ENCODE assay signal across 8 cellular contexts in the genomic region with DNA sequence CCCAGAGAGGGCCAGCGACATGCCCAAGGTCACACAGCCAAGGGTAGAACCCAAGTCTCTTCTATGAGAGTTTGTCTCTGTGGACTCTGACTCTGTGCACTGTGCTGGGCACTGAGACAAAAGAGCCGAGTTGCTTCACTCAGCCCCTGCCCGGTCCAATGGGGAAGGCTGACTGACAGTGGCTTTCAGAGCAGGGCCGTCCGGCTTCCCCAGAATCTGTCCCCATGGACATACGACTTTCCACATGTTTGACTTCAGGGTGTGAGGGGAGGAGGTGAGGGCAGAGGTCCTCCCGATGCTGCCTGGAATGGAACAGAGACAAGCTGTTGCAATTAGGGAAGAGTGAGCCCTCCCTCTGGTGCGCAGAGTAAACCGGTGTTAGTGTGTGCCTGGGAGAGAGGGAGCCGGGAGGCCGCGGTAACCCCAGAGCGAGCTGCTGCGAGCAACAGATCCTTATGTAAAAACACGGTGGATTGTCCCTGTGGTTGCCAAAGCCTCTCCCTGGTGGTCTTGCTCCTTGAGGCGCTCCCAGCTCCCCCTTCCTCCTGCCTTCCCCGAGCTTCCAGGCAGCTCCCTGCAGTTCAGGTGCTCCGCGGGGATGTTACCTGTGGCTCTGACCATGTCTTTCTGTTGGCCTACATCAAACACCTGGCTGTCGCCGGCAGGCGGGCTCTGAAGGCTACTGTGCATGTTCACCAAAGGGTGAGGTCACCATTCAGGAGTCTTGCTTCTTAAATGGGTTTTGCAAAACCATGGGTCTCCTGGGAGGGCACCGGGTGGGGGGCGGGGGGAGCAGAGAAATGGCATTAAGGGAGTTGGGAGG. TPM values are rescaled to one million over a fixed set of nuclear protein-coding genes. Genes with fewer than 3 reads are reported as not detected.
A peak's percentile ranks its signal among the peaks of the same experiment; 100 is the strongest.
DNase-seq lines count a peak whose midpoint lies in the region; ATAC-seq and TF ChIP-seq lines count a peak whose summit lies in the region.

No MANE protein-coding gene starts in this region.

- no peak for TF ChIP-seq CTCF in CD14-positive monocyte (IDR thresholded peaks at IDR 0.05)
- TF ChIP-seq CTCF in mucosa of descending colon (IDR thresholded peaks at IDR 0.05), result no peak

- H3K4me3 Mint-ChIP-seq in CD14-positive monocyte, result peak overlapping the region; percentile 100
- H3K4me3 Mint-ChIP-seq in effector memory CD8-positive, alpha-beta T cell, result peak overlapping the region; percentile 57 to 79

- DNase-seq in CD14-positive monocyte (ENCODE audit: low spot score) (no peak), NCI-H1417 treated with DMSO at 0.1 percent for 48 hours (lab: John Stamatoyannopoulos, UW) (peak; percentile 12), mucosa of descending colon (peak in 2 of 3 donors; percentile 19 to 45), putamen (ENCODE audit: low spot score) (no peak), NCI-H82 treated with DMSO at 0.1 percent for 48 hours (lab: John Stamatoyannopoulos, UW; ENCODE audit: unreplicated experiment) (no peak)
- DNase-seq in effector memory CD8-positive, alpha-beta T cell, result no peak

- peaks cover 47 to 59% of the 10 kb centered on the region in 2 donors for H3K36me3 Mint-ChIP-seq in CD14-positive monocyte
- no peaks in the 10 kb centered on the region for H3K36me3 Mint-ChIP-seq in effector memory CD8-positive, alpha-beta T cell (ENCODE audit: insufficient read depth)

- peak overlapping the region; percentile 90 to 99 (median 93) for H3K27ac Mint-ChIP-seq in CD14-positive monocyte
- no peak overlapping the region for H3K27ac Mint-ChIP-seq in effector memory CD8-positive, alpha-beta T cell

- no peaks in the 10 kb centered on the region for H3K9me3 Mint-ChIP-seq in CD14-positive monocyte
- H3K9me3 Mint-ChIP-seq in effector memory CD8-positive, alpha-beta T cell, result no peaks in the 10 kb centered on the region

- H3K4me3 ChIP-seq in mucosa of descending colon, result peak overlapping the region; percentile 14

- H3K27me3 Mint-ChIP-seq in CD14-positive monocyte (ENCODE audit: low read depth in 3 of 3), result peaks cover 0 to 2% (median 1%) of the 10 kb centered on the region in 3 donors
- peaks cover 62 to 90% of the 10 kb centered on the region in 2 donors for H3K27me3 Mint-ChIP-seq in effector memory CD8-positive, alpha-beta T cell

- H3K4me1 ChIP-seq in mucosa of descending colon (ENCODE audit: low read depth), result peaks cover 3% of the 10 kb centered on the region

- H3K9me3 ChIP-seq in mucosa of descending colon, result no peaks in the 10 kb centered on the region

- peaks cover 69% of the 10 kb centered on the region for H3K4me1 Mint-ChIP-seq in CD14-positive monocyte
- H3K4me1 Mint-ChIP-seq in effector memory CD8-positive, alpha-beta T cell (ENCODE audit: low read depth in 2 of 2), result peaks cover 0 to 2% of the 10 kb centered on the region in 2 donors

- intact Hi-C loops in CD14-positive monocyte (cut with micrococcal nuclease), result loop anchor here (1.0 to 10.0 kb wide), 6 partner anchors 49 to 206 kb away; partner anchors contain the start of gene STK35 (in 1 of the 2)
- intact Hi-C loops in mucosa of descending colon (cut with DNase I, micrococcal nuclease), result no loop called here

- no peaks in the 10 kb centered on the region for H3K36me3 ChIP-seq in mucosa of descending colon (ENCODE audit: low read depth)

- ATAC-seq in effector memory CD8-positive, alpha-beta T cell (replicated peaks), result no peak
- ATAC-seq in mucosa of descending colon, result peak; percentile 23
- no peak for ATAC-seq in GM21576 (IDR thresholded peaks at IDR 0.05; ENCODE audit: unreplicated experiment)
- ATAC-seq in GM18861 (IDR thresholded peaks at IDR 0.05; ENCODE audit: unreplicated experiment), result no peak

RNA-seq across cellular contexts. Expression of gene SIRPA, which starts 0.7 kb away (rescaled TPM):
- polyA plus RNA-seq in CD14-positive monocyte, result 10 to 100 TPM; 28.4 to 58.3 TPM
- 10 to 100 TPM in 2 of 3 donors, 1 to 10 TPM in 1; 7.6 to 24.4 (median 14.1) TPM for total RNA-seq in mucosa of descending colon

Comparison
In these comparisons a context has a peak if more than half of its experiments do, and no peak if none do; other contexts are left out.
1. DNase-seq: peak in NCI-H1417 treated with DMSO at 0.1 percent for 48 hours (single experiment) and mucosa of descending colon (2 of 3); none in CD14-positive monocyte (single experiment), effector memory CD8-positive, alpha-beta T cell (0 of 3), putamen (single experiment) and NCI-H82 treated with DMSO at 0.1 percent for 48 hours (single experiment).
2. H3K27ac Mint-ChIP-seq: peak in CD14-positive monocyte (7 of 7); none in effector memory CD8-positive, alpha-beta T cell (0 of 2).
3. intact Hi-C loops: an anchor here in CD14-positive monocyte (1.0 to 10.0 kb wide); none called in mucosa of descending colon.